Comparison of ENCODE assay signal across 9 cellular contexts in the genomic region with DNA sequence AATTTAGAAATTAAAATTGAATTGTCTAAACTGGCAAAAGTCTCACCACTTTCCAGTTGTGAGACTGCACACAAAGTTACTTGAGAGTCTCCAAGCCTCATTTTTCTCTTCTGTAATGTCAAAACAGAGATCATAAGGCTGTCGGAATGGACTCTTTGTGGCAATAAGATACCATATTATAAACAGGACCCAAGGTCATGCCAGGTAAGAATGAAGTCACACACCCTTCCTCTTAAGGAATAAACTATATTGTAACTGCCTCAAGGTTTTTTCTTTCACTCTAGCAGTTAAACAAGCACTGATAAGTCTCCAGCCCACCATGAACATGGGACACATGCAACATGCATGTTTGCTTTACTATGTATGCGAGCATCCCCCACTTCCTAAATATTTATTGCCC. TPM values are rescaled to one million over a fixed set of nuclear protein-coding genes. Genes with fewer than 3 reads are reported as not detected.
"Had no signal": no experiment of that assay in that cellular context is flagged by ENCODE, and none has a peak within 500 bp of the region (broad histone marks: within the 10 kb centered on the region; RNA-seq: fewer than 3 reads in every experiment).

No MANE protein-coding gene starts in this region.

- FAIRE-seq: HTR-8/SVneo had no signal

- H3K27ac ChIP-seq: GM23248 had no signal

- H3K4me3 ChIP-seq: GM23248, HAP-1 had no signal

- H3K9ac ChIP-seq: GM23248 had no signal

- H3K36me3 ChIP-seq: HAP-1 had no signal

- H3K9me3 ChIP-seq: HAP-1 had no signal

- ATAC-seq: HCT116 had no signal

- DNase-seq: GM23248, GOT3, H7, HFFc6, IMR-90 had no signal

RNA-seq across cellular contexts. Expression of a gene that starts 50.1 kb away (rescaled TPM):
- total RNA-seq: HT-29 had no signal
